Comparison of ENCODE assay signal across 1 cellular context in genomic region chr2:74128206-74128605, GRCh38.
TF ChIP-seq lines count a peak whose summit lies in the region.

No MANE protein-coding gene starts in this region.

TF ChIP-seq in GM23338, 12 proteins besides CTCF, POLR2A, EP300 and RAD21 (continued from another document):
- no peak for TF ChIP-seq ZNF462 (CRISPR knock-in tag; IDR thresholded peaks at IDR 0.05)
- TF ChIP-seq EZH2phosphoT487 (IDR thresholded peaks at IDR 0.05; ENCODE audit: unreplicated experiment) = no peak
- no peak for TF ChIP-seq REST (IDR thresholded peaks at IDR 0.05; ENCODE audit: unreplicated experiment)
- no peak for TF ChIP-seq STAT1 (IDR thresholded peaks at IDR 0.05; ENCODE audit: unreplicated experiment)
- TF ChIP-seq JUNB (IDR thresholded peaks at IDR 0.05; ENCODE audit: unreplicated experiment) = no peak
- TF ChIP-seq POLR2AphosphoS5 (IDR thresholded peaks at IDR 0.05; ENCODE audit: low read depth) = no peak
